ENCODE assay signal across 1 cellular context in the genomic region with DNA sequence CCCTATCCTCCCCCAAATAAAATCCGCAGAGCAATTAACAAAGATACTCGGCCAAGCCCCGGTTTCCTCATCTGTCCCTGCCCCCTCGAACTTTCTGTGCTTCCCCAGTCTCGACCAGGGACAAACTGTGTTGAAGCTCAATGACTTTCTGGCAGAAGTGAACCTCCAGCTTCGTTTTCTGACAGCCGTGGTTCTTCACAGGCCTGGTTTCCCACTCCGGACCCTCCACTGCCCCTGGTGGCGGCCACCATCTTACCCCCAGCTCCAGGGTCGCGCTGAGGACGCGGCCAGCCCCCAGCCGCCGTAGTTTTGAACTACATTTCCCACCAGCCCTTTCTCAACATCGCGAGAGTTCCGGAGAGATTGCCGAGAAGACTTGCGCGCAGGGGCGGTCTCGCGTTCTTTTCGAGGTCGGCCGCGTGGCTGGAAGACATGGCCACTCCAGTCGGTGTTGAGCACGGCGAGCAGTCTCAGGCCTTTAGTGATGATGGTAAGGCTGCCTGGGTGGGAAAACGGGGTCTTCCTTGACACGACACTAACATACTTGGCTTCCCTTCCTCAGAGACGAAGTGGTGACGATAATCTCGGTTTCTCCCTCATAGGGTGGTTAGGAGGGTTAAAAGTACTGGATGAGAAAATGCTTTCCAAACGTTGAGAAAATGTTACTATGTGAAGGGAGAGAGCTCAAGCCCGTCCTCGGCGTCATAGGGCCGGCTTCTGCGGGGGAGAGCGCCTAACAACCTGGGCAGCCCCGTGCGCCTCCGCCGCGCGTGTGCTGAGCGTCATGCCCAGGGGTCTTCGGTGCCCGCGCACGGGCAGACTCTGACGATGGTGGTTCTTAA.
TF ChIP-seq lines count a peak whose summit lies in the region.

No MANE protein-coding gene starts in this region.

TF ChIP-seq in WTC11, 78 proteins besides CTCF, POLR2A, EP300 and RAD21 (continued from another document and continues in another):
- TF ChIP-seq, protein P1, sequence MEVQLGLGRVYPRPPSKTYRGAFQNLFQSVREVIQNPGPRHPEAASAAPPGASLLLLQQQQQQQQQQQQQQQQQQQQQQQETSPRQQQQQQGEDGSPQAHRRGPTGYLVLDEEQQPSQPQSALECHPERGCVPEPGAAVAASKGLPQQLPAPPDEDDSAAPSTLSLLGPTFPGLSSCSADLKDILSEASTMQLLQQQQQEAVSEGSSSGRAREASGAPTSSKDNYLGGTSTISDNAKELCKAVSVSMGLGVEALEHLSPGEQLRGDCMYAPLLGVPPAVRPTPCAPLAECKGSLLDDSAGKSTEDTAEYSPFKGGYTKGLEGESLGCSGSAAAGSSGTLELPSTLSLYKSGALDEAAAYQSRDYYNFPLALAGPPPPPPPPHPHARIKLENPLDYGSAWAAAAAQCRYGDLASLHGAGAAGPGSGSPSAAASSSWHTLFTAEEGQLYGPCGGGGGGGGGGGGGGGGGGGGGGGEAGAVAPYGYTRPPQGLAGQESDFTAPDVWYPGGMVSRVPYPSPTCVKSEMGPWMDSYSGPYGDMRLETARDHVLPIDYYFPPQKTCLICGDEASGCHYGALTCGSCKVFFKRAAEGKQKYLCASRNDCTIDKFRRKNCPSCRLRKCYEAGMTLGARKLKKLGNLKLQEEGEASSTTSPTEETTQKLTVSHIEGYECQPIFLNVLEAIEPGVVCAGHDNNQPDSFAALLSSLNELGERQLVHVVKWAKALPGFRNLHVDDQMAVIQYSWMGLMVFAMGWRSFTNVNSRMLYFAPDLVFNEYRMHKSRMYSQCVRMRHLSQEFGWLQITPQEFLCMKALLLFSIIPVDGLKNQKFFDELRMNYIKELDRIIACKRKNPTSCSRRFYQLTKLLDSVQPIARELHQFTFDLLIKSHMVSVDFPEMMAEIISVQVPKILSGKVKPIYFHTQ (CRISPR knock-in tag; IDR thresholded peaks at IDR 0.05), result no peak
- TF ChIP-seq EMX1 (CRISPR knock-in tag; IDR thresholded peaks at IDR 0.05), result peak; percentile 87; the same call in 1 of the 2 replicates
- TF ChIP-seq TEAD4 (CRISPR knock-in tag; IDR thresholded peaks at IDR 0.05), result no peak
- TF ChIP-seq, protein P2, sequence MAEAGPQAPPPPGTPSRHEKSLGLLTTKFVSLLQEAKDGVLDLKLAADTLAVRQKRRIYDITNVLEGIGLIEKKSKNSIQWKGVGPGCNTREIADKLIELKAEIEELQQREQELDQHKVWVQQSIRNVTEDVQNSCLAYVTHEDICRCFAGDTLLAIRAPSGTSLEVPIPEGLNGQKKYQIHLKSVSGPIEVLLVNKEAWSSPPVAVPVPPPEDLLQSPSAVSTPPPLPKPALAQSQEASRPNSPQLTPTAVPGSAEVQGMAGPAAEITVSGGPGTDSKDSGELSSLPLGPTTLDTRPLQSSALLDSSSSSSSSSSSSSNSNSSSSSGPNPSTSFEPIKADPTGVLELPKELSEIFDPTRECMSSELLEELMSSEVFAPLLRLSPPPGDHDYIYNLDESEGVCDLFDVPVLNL (CRISPR knock-in tag; IDR thresholded peaks at IDR 0.05; ENCODE audit: borderline replicate concordance, low read depth), result no peak
- TF ChIP-seq GRHL2 (CRISPR knock-in tag; IDR thresholded peaks at IDR 0.05; ENCODE audit: insufficient replicate concordance, severe bottlenecking), result no peak
- no peak for TF ChIP-seq CBFB (CRISPR knock-in tag; IDR thresholded peaks at IDR 0.05; ENCODE audit: low read depth)
- TF ChIP-seq, protein P3, sequence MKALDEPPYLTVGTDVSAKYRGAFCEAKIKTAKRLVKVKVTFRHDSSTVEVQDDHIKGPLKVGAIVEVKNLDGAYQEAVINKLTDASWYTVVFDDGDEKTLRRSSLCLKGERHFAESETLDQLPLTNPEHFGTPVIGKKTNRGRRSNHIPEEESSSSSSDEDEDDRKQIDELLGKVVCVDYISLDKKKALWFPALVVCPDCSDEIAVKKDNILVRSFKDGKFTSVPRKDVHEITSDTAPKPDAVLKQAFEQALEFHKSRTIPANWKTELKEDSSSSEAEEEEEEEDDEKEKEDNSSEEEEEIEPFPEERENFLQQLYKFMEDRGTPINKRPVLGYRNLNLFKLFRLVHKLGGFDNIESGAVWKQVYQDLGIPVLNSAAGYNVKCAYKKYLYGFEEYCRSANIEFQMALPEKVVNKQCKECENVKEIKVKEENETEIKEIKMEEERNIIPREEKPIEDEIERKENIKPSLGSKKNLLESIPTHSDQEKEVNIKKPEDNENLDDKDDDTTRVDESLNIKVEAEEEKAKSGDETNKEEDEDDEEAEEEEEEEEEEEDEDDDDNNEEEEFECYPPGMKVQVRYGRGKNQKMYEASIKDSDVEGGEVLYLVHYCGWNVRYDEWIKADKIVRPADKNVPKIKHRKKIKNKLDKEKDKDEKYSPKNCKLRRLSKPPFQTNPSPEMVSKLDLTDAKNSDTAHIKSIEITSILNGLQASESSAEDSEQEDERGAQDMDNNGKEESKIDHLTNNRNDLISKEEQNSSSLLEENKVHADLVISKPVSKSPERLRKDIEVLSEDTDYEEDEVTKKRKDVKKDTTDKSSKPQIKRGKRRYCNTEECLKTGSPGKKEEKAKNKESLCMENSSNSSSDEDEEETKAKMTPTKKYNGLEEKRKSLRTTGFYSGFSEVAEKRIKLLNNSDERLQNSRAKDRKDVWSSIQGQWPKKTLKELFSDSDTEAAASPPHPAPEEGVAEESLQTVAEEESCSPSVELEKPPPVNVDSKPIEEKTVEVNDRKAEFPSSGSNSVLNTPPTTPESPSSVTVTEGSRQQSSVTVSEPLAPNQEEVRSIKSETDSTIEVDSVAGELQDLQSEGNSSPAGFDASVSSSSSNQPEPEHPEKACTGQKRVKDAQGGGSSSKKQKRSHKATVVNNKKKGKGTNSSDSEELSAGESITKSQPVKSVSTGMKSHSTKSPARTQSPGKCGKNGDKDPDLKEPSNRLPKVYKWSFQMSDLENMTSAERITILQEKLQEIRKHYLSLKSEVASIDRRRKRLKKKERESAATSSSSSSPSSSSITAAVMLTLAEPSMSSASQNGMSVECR (CRISPR knock-in tag; IDR thresholded peaks at IDR 0.05; ENCODE audit: borderline replicate concordance), result peak; percentile 18; the same call in 1 of the 2 replicates
- TF ChIP-seq OVOL2 (CRISPR knock-in tag; IDR thresholded peaks at IDR 0.05; ENCODE audit: borderline replicate concordance), result no peak
- TF ChIP-seq, protein P4, sequence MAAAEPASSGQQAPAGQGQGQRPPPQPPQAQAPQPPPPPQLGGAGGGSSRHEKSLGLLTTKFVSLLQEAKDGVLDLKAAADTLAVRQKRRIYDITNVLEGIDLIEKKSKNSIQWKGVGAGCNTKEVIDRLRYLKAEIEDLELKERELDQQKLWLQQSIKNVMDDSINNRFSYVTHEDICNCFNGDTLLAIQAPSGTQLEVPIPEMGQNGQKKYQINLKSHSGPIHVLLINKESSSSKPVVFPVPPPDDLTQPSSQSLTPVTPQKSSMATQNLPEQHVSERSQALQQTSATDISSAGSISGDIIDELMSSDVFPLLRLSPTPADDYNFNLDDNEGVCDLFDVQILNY (CRISPR knock-in tag; IDR thresholded peaks at IDR 0.05), result peak; percentile 59; the same call in 1 of the 2 replicates
- TF ChIP-seq, protein P5, sequence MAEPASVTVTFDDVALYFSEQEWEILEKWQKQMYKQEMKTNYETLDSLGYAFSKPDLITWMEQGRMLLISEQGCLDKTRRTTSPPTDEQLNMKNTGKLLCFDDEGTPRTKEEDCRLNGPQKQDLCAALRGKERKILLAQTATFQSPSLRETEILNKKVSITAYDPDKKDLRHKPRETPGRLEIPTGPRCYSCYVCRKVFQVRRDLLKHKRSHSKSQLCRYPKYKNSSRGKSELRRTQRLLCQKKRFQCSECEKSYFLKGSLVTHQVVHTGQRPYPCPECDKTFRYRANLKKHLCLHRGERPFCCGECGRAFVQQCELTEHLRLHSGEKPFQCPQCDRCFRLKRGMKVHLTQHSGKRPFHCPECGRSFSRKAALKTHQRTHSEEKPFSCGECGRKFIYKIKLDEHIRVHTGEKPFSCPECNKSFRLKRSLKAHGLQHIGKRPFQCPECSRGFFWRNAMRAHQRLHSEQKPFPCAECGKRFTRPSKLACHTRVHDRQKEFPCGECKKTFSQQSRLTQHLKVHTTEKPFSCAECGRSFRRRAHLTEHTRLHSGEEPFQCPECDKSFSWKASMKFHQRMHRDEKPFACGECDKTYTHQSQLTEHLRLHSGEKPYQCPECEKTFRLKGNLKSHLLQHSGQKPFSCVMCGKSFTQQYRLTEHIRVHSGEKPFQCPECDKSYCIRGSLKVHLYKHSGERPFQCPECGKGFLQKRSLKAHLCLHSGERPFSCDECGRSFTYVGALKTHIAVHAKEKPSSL (CRISPR knock-in tag; conservative IDR thresholded peaks at IDR 0.05), result no peak
- TF ChIP-seq FOXP1 (CRISPR knock-in tag; IDR thresholded peaks at IDR 0.05; ENCODE audit: borderline replicate concordance), result peak; percentile 40; the same call in 1 of the 2 replicates
- TF ChIP-seq, protein P6, sequence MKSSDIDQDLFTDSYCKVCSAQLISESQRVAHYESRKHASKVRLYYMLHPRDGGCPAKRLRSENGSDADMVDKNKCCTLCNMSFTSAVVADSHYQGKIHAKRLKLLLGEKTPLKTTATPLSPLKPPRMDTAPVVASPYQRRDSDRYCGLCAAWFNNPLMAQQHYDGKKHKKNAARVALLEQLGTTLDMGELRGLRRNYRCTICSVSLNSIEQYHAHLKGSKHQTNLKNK (CRISPR knock-in tag; IDR thresholded peaks at IDR 0.05), result no peak
- no peak for TF ChIP-seq SMAD4 (CRISPR knock-in tag; IDR thresholded peaks at IDR 0.05)
- no peak for TF ChIP-seq CREM (CRISPR knock-in tag; IDR thresholded peaks at IDR 0.05)
- TF ChIP-seq ZNF416 (CRISPR knock-in tag; IDR thresholded peaks at IDR 0.05), result no peak
- TF ChIP-seq NFATC4 (CRISPR knock-in tag; IDR thresholded peaks at IDR 0.05), result 0 out of 2 replicates have a peak, but pooled peaks have one; percentile 26
- 0 out of 2 replicates have a peak, but pooled peaks have one; percentile 21 for TF ChIP-seq RELA (CRISPR knock-in tag; IDR thresholded peaks at IDR 0.05; ENCODE audit: borderline replicate concordance)
- TF ChIP-seq NFYB (CRISPR knock-in tag; conservative IDR thresholded peaks at IDR 0.05; ENCODE audit: low read depth), result no peak
- no peak for TF ChIP-seq ZBTB21 (CRISPR knock-in tag; IDR thresholded peaks at IDR 0.05; ENCODE audit: borderline replicate concordance)
- TF ChIP-seq SMAD3 (CRISPR knock-in tag; IDR thresholded peaks at IDR 0.05; ENCODE audit: borderline replicate concordance), result peak; percentile 84; the same call in 1 of the 2 replicates
- no peak for TF ChIP-seq RORB (CRISPR knock-in tag; IDR thresholded peaks at IDR 0.05)
- TF ChIP-seq, protein P7, sequence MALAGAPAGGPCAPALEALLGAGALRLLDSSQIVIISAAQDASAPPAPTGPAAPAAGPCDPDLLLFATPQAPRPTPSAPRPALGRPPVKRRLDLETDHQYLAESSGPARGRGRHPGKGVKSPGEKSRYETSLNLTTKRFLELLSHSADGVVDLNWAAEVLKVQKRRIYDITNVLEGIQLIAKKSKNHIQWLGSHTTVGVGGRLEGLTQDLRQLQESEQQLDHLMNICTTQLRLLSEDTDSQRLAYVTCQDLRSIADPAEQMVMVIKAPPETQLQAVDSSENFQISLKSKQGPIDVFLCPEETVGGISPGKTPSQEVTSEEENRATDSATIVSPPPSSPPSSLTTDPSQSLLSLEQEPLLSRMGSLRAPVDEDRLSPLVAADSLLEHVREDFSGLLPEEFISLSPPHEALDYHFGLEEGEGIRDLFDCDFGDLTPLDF (CRISPR knock-in tag; IDR thresholded peaks at IDR 0.05), result no peak
- TF ChIP-seq ELF4 (CRISPR knock-in tag; IDR thresholded peaks at IDR 0.05; ENCODE audit: low read depth), result no peak
- TF ChIP-seq, protein P8, sequence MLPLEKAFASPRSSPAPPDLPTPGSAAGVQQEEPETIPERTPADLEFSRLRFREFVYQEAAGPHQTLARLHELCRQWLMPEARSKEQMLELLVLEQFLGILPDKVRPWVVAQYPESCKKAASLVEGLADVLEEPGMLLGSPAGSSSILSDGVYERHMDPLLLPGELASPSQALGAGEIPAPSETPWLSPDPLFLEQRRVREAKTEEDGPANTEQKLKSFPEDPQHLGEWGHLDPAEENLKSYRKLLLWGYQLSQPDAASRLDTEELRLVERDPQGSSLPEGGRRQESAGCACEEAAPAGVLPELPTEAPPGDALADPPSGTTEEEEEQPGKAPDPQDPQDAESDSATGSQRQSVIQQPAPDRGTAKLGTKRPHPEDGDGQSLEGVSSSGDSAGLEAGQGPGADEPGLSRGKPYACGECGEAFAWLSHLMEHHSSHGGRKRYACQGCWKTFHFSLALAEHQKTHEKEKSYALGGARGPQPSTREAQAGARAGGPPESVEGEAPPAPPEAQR (CRISPR knock-in tag; IDR thresholded peaks at IDR 0.05), result no peak
- no peak for TF ChIP-seq ZNF396 (CRISPR knock-in tag; IDR thresholded peaks at IDR 0.05; ENCODE audit: borderline replicate concordance)
- no peak for TF ChIP-seq TCF7 (CRISPR knock-in tag; IDR thresholded peaks at IDR 0.05; ENCODE audit: low read depth)
- TF ChIP-seq HMGA2 (CRISPR knock-in tag; IDR thresholded peaks at IDR 0.05), result no peak
- TF ChIP-seq TP53 (CRISPR knock-in tag; IDR thresholded peaks at IDR 0.05), result no peak
- TF ChIP-seq, protein P9, sequence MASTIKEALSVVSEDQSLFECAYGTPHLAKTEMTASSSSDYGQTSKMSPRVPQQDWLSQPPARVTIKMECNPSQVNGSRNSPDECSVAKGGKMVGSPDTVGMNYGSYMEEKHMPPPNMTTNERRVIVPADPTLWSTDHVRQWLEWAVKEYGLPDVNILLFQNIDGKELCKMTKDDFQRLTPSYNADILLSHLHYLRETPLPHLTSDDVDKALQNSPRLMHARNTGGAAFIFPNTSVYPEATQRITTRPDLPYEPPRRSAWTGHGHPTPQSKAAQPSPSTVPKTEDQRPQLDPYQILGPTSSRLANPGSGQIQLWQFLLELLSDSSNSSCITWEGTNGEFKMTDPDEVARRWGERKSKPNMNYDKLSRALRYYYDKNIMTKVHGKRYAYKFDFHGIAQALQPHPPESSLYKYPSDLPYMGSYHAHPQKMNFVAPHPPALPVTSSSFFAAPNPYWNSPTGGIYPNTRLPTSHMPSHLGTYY (CRISPR knock-in tag; IDR thresholded peaks at IDR 0.05), result no peak
- TF ChIP-seq, protein P10, sequence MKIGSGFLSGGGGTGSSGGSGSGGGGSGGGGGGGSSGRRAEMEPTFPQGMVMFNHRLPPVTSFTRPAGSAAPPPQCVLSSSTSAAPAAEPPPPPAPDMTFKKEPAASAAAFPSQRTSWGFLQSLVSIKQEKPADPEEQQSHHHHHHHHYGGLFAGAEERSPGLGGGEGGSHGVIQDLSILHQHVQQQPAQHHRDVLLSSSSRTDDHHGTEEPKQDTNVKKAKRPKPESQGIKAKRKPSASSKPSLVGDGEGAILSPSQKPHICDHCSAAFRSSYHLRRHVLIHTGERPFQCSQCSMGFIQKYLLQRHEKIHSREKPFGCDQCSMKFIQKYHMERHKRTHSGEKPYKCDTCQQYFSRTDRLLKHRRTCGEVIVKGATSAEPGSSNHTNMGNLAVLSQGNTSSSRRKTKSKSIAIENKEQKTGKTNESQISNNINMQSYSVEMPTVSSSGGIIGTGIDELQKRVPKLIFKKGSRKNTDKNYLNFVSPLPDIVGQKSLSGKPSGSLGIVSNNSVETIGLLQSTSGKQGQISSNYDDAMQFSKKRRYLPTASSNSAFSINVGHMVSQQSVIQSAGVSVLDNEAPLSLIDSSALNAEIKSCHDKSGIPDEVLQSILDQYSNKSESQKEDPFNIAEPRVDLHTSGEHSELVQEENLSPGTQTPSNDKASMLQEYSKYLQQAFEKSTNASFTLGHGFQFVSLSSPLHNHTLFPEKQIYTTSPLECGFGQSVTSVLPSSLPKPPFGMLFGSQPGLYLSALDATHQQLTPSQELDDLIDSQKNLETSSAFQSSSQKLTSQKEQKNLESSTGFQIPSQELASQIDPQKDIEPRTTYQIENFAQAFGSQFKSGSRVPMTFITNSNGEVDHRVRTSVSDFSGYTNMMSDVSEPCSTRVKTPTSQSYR (CRISPR knock-in tag; IDR thresholded peaks at IDR 0.05), result no peak
